In genomic region chr12:104423809-104424208, GRCh38 we compare ENCODE assay signal across 19 cellular contexts.
"Had no signal": no experiment of that assay in that cellular context is flagged by ENCODE, and none has a peak within 500 bp of the region (broad histone marks: within the 10 kb centered on the region; RNA-seq: fewer than 3 reads in every experiment).

No MANE protein-coding gene starts in this region.

- H3K27me3 ChIP-seq: dorsolateral prefrontal cortex, foreskin keratinocyte, suprapubic skin had no signal

- H3K4me1 ChIP-seq: foreskin keratinocyte, suprapubic skin had no signal

- H3K4me3 ChIP-seq: dorsolateral prefrontal cortex, mucosa of descending colon, skin epidermis, suprapubic skin had no signal

- ATAC-seq: activated T-helper 17 cell treated with anti-CD3 and anti-CD28 coated beads, Interleukin-2, amount 50 U/mL, for 72 hours; mucosa of descending colon had no signal

- FAIRE-seq: keratinocyte had no signal

- DNase-seq: activated B cell treated with CpG ODN at 0.5 μM for 24 hours; activated CD4-positive, alpha-beta memory T cell treated with anti-CD3 and anti-CD28 coated beads for 36 hours; activated CD4-positive, alpha-beta T cell treated with anti-CD3 and anti-CD28 coated beads for 4 hours; activated naive CD4-positive, alpha-beta T cell; activated naive CD8-positive, alpha-beta T cell treated with anti-CD3 and anti-CD28 coated beads, Interleukin-2, amount 10 ng/mL, durations not matched to agents 7 days and 5 days; amygdala; caudate nucleus; dorsolateral prefrontal cortex; glutamatergic neuron; hippocampal formation; mucosa of descending colon; naive B cell; stimulated activated CD4-positive, alpha-beta T cell treated with anti-CD3 and anti-CD28 coated beads, Interleukin-15, amount 100 ng/mL, for 24 hours; stimulated activated CD4-positive, alpha-beta T cell treated with anti-CD3 and anti-CD28 coated beads, Interleukin-2, amount 100 ng/mL, for 48 hours had no signal

- H3K36me3 ChIP-seq: suprapubic skin had no signal

- H3K9me3 ChIP-seq: mucosa of descending colon, suprapubic skin had no signal

- H3K27ac ChIP-seq: dorsolateral prefrontal cortex, foreskin keratinocyte, skin epidermis, suprapubic skin had no signal
